In the genomic region with DNA sequence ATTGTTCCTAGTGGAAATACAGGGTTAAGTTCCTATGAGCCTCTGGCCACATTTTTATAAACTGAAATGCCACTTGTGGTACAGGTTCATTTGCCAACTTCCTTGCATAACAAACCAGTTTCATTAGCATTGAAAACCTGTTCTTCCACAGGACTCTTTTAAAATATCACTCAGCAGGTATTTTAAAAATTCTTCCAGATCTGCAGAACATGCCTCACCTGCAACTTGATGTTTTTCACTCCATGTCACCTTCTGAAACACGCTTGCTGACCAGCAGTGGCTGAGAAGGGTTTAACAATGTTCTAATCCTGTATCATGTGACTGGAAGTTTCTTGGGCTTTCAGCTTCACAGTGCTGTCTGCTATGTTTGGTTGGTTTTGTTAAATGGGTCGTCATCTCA, we compare ENCODE assay signal across 22 cellular contexts. TPM values are rescaled to one million over a fixed set of nuclear protein-coding genes. Genes with fewer than 3 reads are reported as not detected.
"Had no signal": no experiment of that assay in that cellular context is flagged by ENCODE, and none has a peak within 500 bp of the region (broad histone marks: within the 10 kb centered on the region; RNA-seq: fewer than 3 reads in every experiment).

No MANE protein-coding gene starts in this region.

- H3K27ac ChIP-seq: dorsolateral prefrontal cortex, gastrocnemius medialis, left lung, right atrium auricular region, transverse colon had no signal

- DNase-seq: activated CD4-positive, alpha-beta T cell treated with anti-CD3 and anti-CD28 coated beads, Interleukin-2, amount 10 ng/mL, durations not matched to agents 24 days and 14 days; activated CD8-positive, alpha-beta T cell treated with anti-CD3 and anti-CD28 coated beads for 36 hours; activated naive CD4-positive, alpha-beta T cell; activated naive CD8-positive, alpha-beta T cell treated with anti-CD3 and anti-CD28 coated beads, Interleukin-2, amount 10 ng/mL, durations not matched to agents 7 days and 5 days; activated T-cell treated with anti-CD3 and anti-CD28 coated beads, Interleukin-2, amount 50 U/mL, for 1 hour; amygdala; caudate nucleus; dorsolateral prefrontal cortex; endodermal cell; gastrocnemius medialis; left lung; mammary epithelial cell; midbrain; occipital lobe; stimulated activated naive CD8-positive, alpha-beta T cell treated with anti-CD3 and anti-CD28 coated beads, Interleukin-15, Interleukin-2, amounts not matched to agents 100 U/mL and 50 U/mL, for 24 hours; T1000; transverse colon had no signal

- H3K4me3 ChIP-seq: dorsolateral prefrontal cortex, gastrocnemius medialis, left lung, right atrium auricular region, skin epidermis, transverse colon had no signal

- ATAC-seq: activated CD8-positive, alpha-beta T cell treated with anti-CD3 and anti-CD28 coated beads for 36 hours; activated T-helper 17 cell treated with anti-CD3 and anti-CD28 coated beads, Interleukin-2, amount 50 U/mL, for 72 hours; gastrocnemius medialis; left lung; stimulated activated naive CD8-positive, alpha-beta T cell treated with anti-CD3 and anti-CD28 coated beads, Interleukin-15, Interleukin-2, amounts not matched to agents 100 U/mL and 50 U/mL, for 24 hours had no signal

- H3K27me3 ChIP-seq: dorsolateral prefrontal cortex, gastrocnemius medialis, left lung, right atrium auricular region, transverse colon had no signal

- H3K9me3 ChIP-seq: gastrocnemius medialis, left lung, right atrium auricular region, transverse colon had no signal

- H3K36me3 ChIP-seq: gastrocnemius medialis, left lung, right atrium auricular region, transverse colon had no signal

RNA-seq across cellular contexts. Expression of gene CBR3, which starts 17.6 kb away (rescaled TPM):
- total RNA-seq: endodermal cell, progenitor cell of endocrine pancreas had no signal
- polyA plus RNA-seq: neural cell had no signal
